In the genomic region with DNA sequence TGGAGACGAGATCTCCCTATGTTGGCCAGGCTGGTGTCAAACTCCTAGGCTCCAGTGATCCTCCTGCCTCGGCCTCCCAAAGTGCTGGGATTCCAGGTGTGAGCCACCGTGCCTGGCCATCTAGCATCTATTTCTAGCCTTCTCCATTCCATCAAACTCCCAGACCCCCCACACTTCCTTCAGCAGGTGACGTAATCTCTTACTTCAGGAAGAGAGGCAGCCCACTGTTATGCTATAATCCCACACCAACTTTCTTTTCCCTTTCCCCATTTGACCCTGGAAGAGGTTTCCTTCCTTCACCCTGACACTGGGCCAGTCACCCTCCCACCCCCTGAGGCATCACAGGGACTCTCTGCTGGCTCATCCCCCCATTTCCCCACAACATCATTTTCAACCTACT, we compare ENCODE assay signal across 9 cellular contexts. TPM values are rescaled to one million over a fixed set of nuclear protein-coding genes. Genes with fewer than 3 reads are reported as not detected.
"Had no signal": no experiment of that assay in that cellular context is flagged by ENCODE, and none has a peak within 500 bp of the region (broad histone marks: within the 10 kb centered on the region; RNA-seq: fewer than 3 reads in every experiment).

No MANE protein-coding gene starts in this region.

- H3K9me3 ChIP-seq: HAP-1 had no signal

- ATAC-seq: GM23338, HCT116 had no signal

- H3K4me2 ChIP-seq: GM23338, KMS-11 had no signal

- H3K36me3 ChIP-seq: HAP-1 had no signal

- H2AFZ ChIP-seq: GM23338 had no signal

- DNase-seq: H7, IMR-90, KBM-7 had no signal

- H3K27ac ChIP-seq: HL-60, KMS-11 had no signal

- H3K9ac ChIP-seq: KMS-11 had no signal

- H3K4me3 ChIP-seq: GM23338, HAP-1 had no signal

RNA-seq across cellular contexts. Expression of a gene that starts 7.6 kb away (rescaled TPM):
- total RNA-seq: HT1080 had no signal
